ENCODE assay signal across 17 cellular contexts in the genomic region with DNA sequence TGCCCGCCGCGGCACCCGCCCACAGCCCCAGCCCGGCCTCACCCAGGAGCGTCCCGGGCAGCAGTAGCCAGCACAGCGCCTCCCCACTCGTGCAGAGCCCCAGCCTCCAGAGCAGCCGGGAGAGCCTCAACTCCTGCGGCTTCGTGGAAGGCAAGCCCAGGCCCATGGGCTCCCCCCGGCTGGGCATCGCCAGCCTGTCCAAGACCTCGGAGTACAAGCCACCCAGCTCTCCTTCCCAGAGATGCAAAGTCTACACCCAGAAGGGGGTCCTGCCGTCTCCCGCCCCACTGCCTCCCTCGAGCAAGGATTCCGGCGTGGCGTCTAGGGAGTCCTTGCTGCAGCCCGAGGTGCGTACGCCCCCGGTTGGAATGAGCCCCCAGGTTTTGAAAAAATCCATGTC.
A peak's percentile ranks its signal among the peaks of the same experiment; 100 is the strongest.
DNase-seq lines count a peak whose midpoint lies in the region; ATAC-seq and TF ChIP-seq lines count a peak whose summit lies in the region.
"Had no signal": no experiment of that assay in that cellular context is flagged by ENCODE, and none has a peak within 500 bp of the region (broad histone marks: within the 10 kb centered on the region; RNA-seq: fewer than 3 reads in every experiment).

No MANE protein-coding gene starts in this region.

- no peak for ATAC-seq in IMR-90 (ENCODE audit: low read depth)
- ATAC-seq in lower lobe of right lung, result no peak
- ATAC-seq in GM19467 (IDR thresholded peaks at IDR 0.05; ENCODE audit: unreplicated experiment), result no peak

- no peak overlapping the region for H4K91ac ChIP-seq in IMR-90 (ENCODE audit: insufficient read depth, low read depth, low read length)

- H3K4me3 ChIP-seq in IMR-90 (ENCODE audit: insufficient read depth, low read depth, low read length), result no peak overlapping the region
- no peak overlapping the region for H3K4me3 ChIP-seq in endodermal cell (ENCODE audit: low read length)
- no peak overlapping the region for H3K4me3 ChIP-seq in lower lobe of right lung
- no peak overlapping the region for H3K4me3 ChIP-seq in spleen
- no peak overlapping the region for H3K4me3 ChIP-seq in WERI-Rb-1 (ENCODE audit: low read depth, low read length)
- H3K4me3 ChIP-seq: GM23248, HAP-1 had no signal

- H3K4ac ChIP-seq in IMR-90 (ENCODE audit: low read depth, low read length), result no peak overlapping the region

- H3K4me1 ChIP-seq in IMR-90 (ENCODE audit: control insufficient read depth, insufficient read depth, low read length) (peaks cover 9% of the 10 kb centered on the region; the same call in 1 of the 2 replicates), endodermal cell (ENCODE audit: control insufficient read depth, insufficient read depth, low read length) (no peaks in the 10 kb centered on the region), lower lobe of right lung (no peaks in the 10 kb centered on the region), spleen (peaks cover 0 to 7% (median 0%) of the 10 kb centered on the region in 6 donors)
- H3K4me1 ChIP-seq: HAP-1 had no signal

- no peak overlapping the region for H3K18ac ChIP-seq in IMR-90 (ENCODE audit: low read depth, low read length)

- no peak overlapping the region for H2BK15ac ChIP-seq in IMR-90 (ENCODE audit: low read depth, low read length)

- intact Hi-C loops in IMR-90 (cut with micrococcal nuclease) (no loop called here), lower lobe of right lung (cut with DNase I) (no loop called here), spleen (cut with DNase I; ENCODE audit: low total_unique reads) (no loop called here)

- no peak overlapping the region for H2BK5ac ChIP-seq in IMR-90 (ENCODE audit: low read depth, low read length, poor library complexity, severe bottlenecking)

- H4K5ac ChIP-seq in IMR-90 (ENCODE audit: low read depth, low read length), result no peak overlapping the region

- TF ChIP-seq RAD21 in IMR-90 (IDR thresholded peaks at IDR 0.05; ENCODE audit: low read length), result no peak

- dilution Hi-C loops in IMR-90 (cut with HindIII; ENCODE audit: low sequenced_read_pairs, unreplicated experiment), result no loop called here

- no peak overlapping the region for H3K27ac ChIP-seq in IMR-90 (ENCODE audit: insufficient read depth, low read length)
- H3K27ac ChIP-seq in endodermal cell (ENCODE audit: low read depth, low read length), result no peak overlapping the region
- H3K27ac ChIP-seq in lower lobe of right lung, result no peak overlapping the region
- no peak overlapping the region for H3K27ac ChIP-seq in spleen
- H3K27ac ChIP-seq in WERI-Rb-1, result no peak overlapping the region
- H3K27ac ChIP-seq: GM23248 had no signal

- peaks cover 13% of the 10 kb centered on the region for H3K4me1 Mint-ChIP-seq in endodermal cell

- no peak overlapping the region for H3K14ac ChIP-seq in IMR-90 (replicated peaks; ENCODE audit: low read depth, low read length)

- H3K27me3 ChIP-seq in IMR-90 (ENCODE audit: control insufficient read depth, insufficient read depth, low read length), result no peaks in the 10 kb centered on the region
- H3K27me3 ChIP-seq in endodermal cell (ENCODE audit: control insufficient read depth, insufficient read depth, low read length, poor library complexity, severe bottlenecking), result no peaks in the 10 kb centered on the region
- no peaks in the 10 kb centered on the region for H3K27me3 ChIP-seq in lower lobe of right lung (ENCODE audit: low read depth)
- H3K27me3 ChIP-seq in spleen (replicated peaks in 1 of 7), result peaks cover 0 to 30% (median 0%) of the 10 kb centered on the region in 7 donors
- peaks cover 9% of the 10 kb centered on the region for H3K27me3 ChIP-seq in WERI-Rb-1 (ENCODE audit: insufficient read depth, low read depth, severe bottlenecking)
- H3K27me3 ChIP-seq: BE2C had no signal

- H3K4me2 ChIP-seq in IMR-90 (ENCODE audit: low read depth, low read length), result no peak overlapping the region

- H3K4me3 Mint-ChIP-seq in endodermal cell, result no peak overlapping the region
- H3K4me3 Mint-ChIP-seq: CD4-positive, CD25-positive, alpha-beta regulatory T cell had no signal

- POLR2A ChIA-PET in IMR-90 (lab: Charles Lee; ENCODE audit: unreplicated experiment), result no interaction called here

- no peak overlapping the region for H3K56ac ChIP-seq in IMR-90 (ENCODE audit: extremely low read depth, insufficient read depth, low read length)

- H3K23ac ChIP-seq in IMR-90 (ENCODE audit: low read depth, low read length), result no peak overlapping the region

- peak overlapping the region; percentile 79 for H2AK9ac ChIP-seq in IMR-90 (replicated peaks; ENCODE audit: low read depth, low read length, poor library complexity)

- H3K27me3 Mint-ChIP-seq in endodermal cell (ENCODE audit: insufficient read depth), result peaks cover 33% of the 10 kb centered on the region
- H3K27me3 Mint-ChIP-seq: CD4-positive, CD25-positive, alpha-beta regulatory T cell had no signal

- TF ChIP-seq CTCF in IMR-90 (conservative IDR thresholded peaks at IDR 0.05; ENCODE audit: low read depth, low read length) (no peak), endodermal cell (conservative IDR thresholded peaks at IDR 0.05) (no peak), lower lobe of right lung (IDR thresholded peaks at IDR 0.05) (no peak), spleen (IDR thresholded peaks at IDR 0.05 in 8 of 11, conservative IDR thresholded peaks at IDR 0.05 in 3 of 11) (no peak), WERI-Rb-1 (IDR thresholded peaks at IDR 0.05; ENCODE audit: low read depth, low read length) (no peak)

- no peak overlapping the region for H2BK120ac ChIP-seq in IMR-90 (ENCODE audit: low read depth, low read length)

- no peak overlapping the region for H3K27ac Mint-ChIP-seq in endodermal cell
- H3K27ac Mint-ChIP-seq: CD4-positive, CD25-positive, alpha-beta regulatory T cell had no signal

- peaks cover 48% of the 10 kb centered on the region for H3K36me3 Mint-ChIP-seq in endodermal cell (ENCODE audit: low read depth)
- H3K36me3 Mint-ChIP-seq: CD4-positive, CD25-positive, alpha-beta regulatory T cell had no signal

- H4K8ac ChIP-seq in IMR-90 (ENCODE audit: low read depth in 2 of 2, low read length in 2 of 2), result no peak overlapping the region

- 98% methylated on average over 10 of the region's 25 CpGs; no CpG with 5 or more reads in 1 of the 2 experiments for WGBS in IMR-90 (ENCODE audit: extremely low coverage in 2 of 2, insufficient read length in 1 of 2), 2 experiments
- 95 to 96% methylated on average over 19 to 25 of the region's 25 CpGs for WGBS in endodermal cell (ENCODE audit: insufficient coverage in 1 of 2, insufficient read length in 1 of 2), 2 experiments
- WGBS in spleen, 5 donors, result 88 to 98% (median 96%) methylated on average over 10 to 25 of the region's 25 CpGs

- no peaks in the 10 kb centered on the region for H3K9me1 ChIP-seq in IMR-90 (ENCODE audit: insufficient read depth, low read length)

- H3K9me3 Mint-ChIP-seq in endodermal cell, result no peaks in the 10 kb centered on the region

- CTCF ChIA-PET in IMR-90 (lab: Yijun Ruan, JAX), result no interaction called here

- TF ChIP-seq POLR2A in IMR-90 (IDR thresholded peaks at IDR 0.05; ENCODE audit: low read depth, low read length) (no peak), spleen (IDR thresholded peaks at IDR 0.05) (no peak)

- H2BK20ac ChIP-seq in IMR-90 (ENCODE audit: low read depth, low read length), result no peak overlapping the region

- in situ Hi-C loops in IMR-90 (cut with MboI; ENCODE audit: low sequenced_read_pairs), result no loop called here

- BruUV-seq in IMR-90 (replicated peaks; lab: Mats Ljungman, UMichigan), result no TSS peak

- DNase-seq in IMR-90, result no peak
- peak; percentile 40 for DNase-seq in endodermal cell
- peak; percentile 14 for DNase-seq in lower lobe of right lung
- DNase-seq in spleen, result peak; percentile 63
- no peak for DNase-seq in WERI-Rb-1
- no peak for DNase-seq in activated naive CD4-positive, alpha-beta T cell treated with anti-CD3 and anti-CD28 coated beads, Interleukin-2, amount 50 U/mL, for 16 hours
- DNase-seq: ACHN; BE2C; C1 segment of cervical spinal cord; CD4-positive, CD25-positive, alpha-beta regulatory T cell; DMS153; DMS79; GDM1; GM23248; KBM-7 had no signal

- no peaks in the 10 kb centered on the region for H3K9me3 ChIP-seq in IMR-90 (ENCODE audit: control insufficient read depth, insufficient read depth, low read length)
- H3K9me3 ChIP-seq in endodermal cell (ENCODE audit: control insufficient read depth, low read length), result no peaks in the 10 kb centered on the region
- H3K9me3 ChIP-seq in lower lobe of right lung, result no peaks in the 10 kb centered on the region
- H3K9me3 ChIP-seq in spleen, result no peaks in the 10 kb centered on the region
- no peaks in the 10 kb centered on the region for H3K9me3 ChIP-seq in WERI-Rb-1 (ENCODE audit: severe bottlenecking)
- H3K9me3 ChIP-seq: BE2C, HAP-1 had no signal

- no peak overlapping the region for H2AK5ac ChIP-seq in IMR-90 (ENCODE audit: low read depth, low read length)

- H3K79me1 ChIP-seq in IMR-90 (ENCODE audit: low read depth in 1 of 2, low read length in 2 of 2), result no peaks in the 10 kb centered on the region

- no peaks in the 10 kb centered on the region for H4K20me1 ChIP-seq in IMR-90 (ENCODE audit: insufficient read depth, low read length)

- no peak overlapping the region for H3K9ac ChIP-seq in IMR-90 (ENCODE audit: low read depth, low read length)
- H3K9ac ChIP-seq in endodermal cell (ENCODE audit: extremely low read depth, low read length, poor library complexity, severe bottlenecking), result no peak overlapping the region
- H3K9ac ChIP-seq: GM23248 had no signal

- H3K36me3 ChIP-seq in IMR-90 (ENCODE audit: control insufficient read depth, insufficient read depth, low read length), result peaks cover 21% of the 10 kb centered on the region
- no peaks in the 10 kb centered on the region for H3K36me3 ChIP-seq in endodermal cell (ENCODE audit: control insufficient read depth, insufficient read depth, low read length)
- H3K36me3 ChIP-seq in lower lobe of right lung, result no peaks in the 10 kb centered on the region
- no peaks in the 10 kb centered on the region for H3K36me3 ChIP-seq in spleen
- no peaks in the 10 kb centered on the region for H3K36me3 ChIP-seq in WERI-Rb-1
- H3K36me3 ChIP-seq: HAP-1 had no signal

- no peak overlapping the region for H2AFZ ChIP-seq in IMR-90 (replicated peaks; ENCODE audit: low read length, poor library complexity)
- H2AFZ ChIP-seq: GM23248 had no signal

TF ChIP-seq in IMR-90, 13 proteins besides CTCF, POLR2A, EP300 and RAD21:
- TF ChIP-seq, protein P1, sequence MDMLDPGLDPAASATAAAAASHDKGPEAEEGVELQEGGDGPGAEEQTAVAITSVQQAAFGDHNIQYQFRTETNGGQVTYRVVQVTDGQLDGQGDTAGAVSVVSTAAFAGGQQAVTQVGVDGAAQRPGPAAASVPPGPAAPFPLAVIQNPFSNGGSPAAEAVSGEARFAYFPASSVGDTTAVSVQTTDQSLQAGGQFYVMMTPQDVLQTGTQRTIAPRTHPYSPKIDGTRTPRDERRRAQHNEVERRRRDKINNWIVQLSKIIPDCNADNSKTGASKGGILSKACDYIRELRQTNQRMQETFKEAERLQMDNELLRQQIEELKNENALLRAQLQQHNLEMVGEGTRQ (IDR thresholded peaks at IDR 0.05; ENCODE audit: low read depth, low read length), result no peak
- TF ChIP-seq CEBPB (IDR thresholded peaks at IDR 0.05; ENCODE audit: low read depth, low read length), result no peak
TF ChIP-seq in IMR-90: peak in this region for 0.

Comparison
In these comparisons a context has a peak if more than half of its experiments do, and no peak if none do; other contexts are left out.
1. DNase-seq: peak in endodermal cell (single experiment), lower lobe of right lung (single experiment) and spleen (single experiment); none in IMR-90 (single experiment), WERI-Rb-1 (single experiment) and activated naive CD4-positive, alpha-beta T cell treated with anti-CD3 and anti-CD28 coated beads, Interleukin-2, amount 50 U/mL, for 16 hours (single experiment).